In the genomic region with DNA sequence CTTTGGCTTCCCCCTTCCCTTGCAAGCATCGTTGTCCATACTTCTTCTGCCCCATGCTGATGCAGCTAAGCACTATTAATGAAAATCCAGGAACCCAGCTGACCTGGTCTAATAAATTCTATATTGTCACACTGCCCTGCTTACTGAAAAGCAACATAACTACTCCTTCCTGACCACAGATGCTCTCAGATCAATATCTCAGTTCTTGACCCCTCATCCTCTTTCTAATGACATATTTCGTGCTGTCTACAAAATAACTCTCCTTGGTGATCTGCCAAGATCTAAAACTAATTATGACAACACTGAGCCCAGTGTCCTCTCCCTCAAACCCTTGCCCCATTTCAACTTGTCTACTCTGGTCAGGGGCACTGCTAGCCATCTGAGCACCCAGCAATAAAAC, we compare ENCODE assay signal across 1 cellular context.
TF ChIP-seq lines count a peak whose summit lies in the region.

No MANE protein-coding gene starts in this region.

TF ChIP-seq in GM12878, 131 proteins besides CTCF, POLR2A, EP300 and RAD21 (continued from another document):
- no peak for TF ChIP-seq MXI1 (IDR thresholded peaks at IDR 0.05; ENCODE audit: low read depth, low read length)
- TF ChIP-seq, protein P1, sequence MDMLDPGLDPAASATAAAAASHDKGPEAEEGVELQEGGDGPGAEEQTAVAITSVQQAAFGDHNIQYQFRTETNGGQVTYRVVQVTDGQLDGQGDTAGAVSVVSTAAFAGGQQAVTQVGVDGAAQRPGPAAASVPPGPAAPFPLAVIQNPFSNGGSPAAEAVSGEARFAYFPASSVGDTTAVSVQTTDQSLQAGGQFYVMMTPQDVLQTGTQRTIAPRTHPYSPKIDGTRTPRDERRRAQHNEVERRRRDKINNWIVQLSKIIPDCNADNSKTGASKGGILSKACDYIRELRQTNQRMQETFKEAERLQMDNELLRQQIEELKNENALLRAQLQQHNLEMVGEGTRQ (IDR thresholded peaks at IDR 0.05; ENCODE audit: borderline replicate concordance, low read depth, low read length) = no peak
- TF ChIP-seq, protein P2, sequence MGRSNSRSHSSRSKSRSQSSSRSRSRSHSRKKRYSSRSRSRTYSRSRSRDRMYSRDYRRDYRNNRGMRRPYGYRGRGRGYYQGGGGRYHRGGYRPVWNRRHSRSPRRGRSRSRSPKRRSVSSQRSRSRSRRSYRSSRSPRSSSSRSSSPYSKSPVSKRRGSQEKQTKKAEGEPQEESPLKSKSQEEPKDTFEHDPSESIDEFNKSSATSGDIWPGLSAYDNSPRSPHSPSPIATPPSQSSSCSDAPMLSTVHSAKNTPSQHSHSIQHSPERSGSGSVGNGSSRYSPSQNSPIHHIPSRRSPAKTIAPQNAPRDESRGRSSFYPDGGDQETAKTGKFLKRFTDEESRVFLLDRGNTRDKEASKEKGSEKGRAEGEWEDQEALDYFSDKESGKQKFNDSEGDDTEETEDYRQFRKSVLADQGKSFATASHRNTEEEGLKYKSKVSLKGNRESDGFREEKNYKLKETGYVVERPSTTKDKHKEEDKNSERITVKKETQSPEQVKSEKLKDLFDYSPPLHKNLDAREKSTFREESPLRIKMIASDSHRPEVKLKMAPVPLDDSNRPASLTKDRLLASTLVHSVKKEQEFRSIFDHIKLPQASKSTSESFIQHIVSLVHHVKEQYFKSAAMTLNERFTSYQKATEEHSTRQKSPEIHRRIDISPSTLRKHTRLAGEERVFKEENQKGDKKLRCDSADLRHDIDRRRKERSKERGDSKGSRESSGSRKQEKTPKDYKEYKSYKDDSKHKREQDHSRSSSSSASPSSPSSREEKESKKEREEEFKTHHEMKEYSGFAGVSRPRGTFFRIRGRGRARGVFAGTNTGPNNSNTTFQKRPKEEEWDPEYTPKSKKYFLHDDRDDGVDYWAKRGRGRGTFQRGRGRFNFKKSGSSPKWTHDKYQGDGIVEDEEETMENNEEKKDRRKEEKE (IDR thresholded peaks at IDR 0.05) = no peak
- TF ChIP-seq, protein P3, sequence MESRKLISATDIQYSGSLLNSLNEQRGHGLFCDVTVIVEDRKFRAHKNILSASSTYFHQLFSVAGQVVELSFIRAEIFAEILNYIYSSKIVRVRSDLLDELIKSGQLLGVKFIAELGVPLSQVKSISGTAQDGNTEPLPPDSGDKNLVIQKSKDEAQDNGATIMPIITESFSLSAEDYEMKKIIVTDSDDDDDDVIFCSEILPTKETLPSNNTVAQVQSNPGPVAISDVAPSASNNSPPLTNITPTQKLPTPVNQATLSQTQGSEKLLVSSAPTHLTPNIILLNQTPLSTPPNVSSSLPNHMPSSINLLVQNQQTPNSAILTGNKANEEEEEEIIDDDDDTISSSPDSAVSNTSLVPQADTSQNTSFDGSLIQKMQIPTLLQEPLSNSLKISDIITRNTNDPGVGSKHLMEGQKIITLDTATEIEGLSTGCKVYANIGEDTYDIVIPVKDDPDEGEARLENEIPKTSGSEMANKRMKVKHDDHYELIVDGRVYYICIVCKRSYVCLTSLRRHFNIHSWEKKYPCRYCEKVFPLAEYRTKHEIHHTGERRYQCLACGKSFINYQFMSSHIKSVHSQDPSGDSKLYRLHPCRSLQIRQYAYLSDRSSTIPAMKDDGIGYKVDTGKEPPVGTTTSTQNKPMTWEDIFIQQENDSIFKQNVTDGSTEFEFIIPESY (IDR thresholded peaks at IDR 0.05) = no peak
- TF ChIP-seq ESRRA (IDR thresholded peaks at IDR 0.05; ENCODE audit: low read length) = no peak
- no peak for TF ChIP-seq ATF7 (IDR thresholded peaks at IDR 0.05; ENCODE audit: low read depth)
- no peak for TF ChIP-seq SPI1 (IDR thresholded peaks at IDR 0.05; ENCODE audit: borderline replicate concordance, insufficient read depth, low read depth, low read length)
- no peak for TF ChIP-seq RCOR1 (conservative IDR thresholded peaks at IDR 0.05; ENCODE audit: low read depth, low read length)
- no peak for TF ChIP-seq TAF1 (IDR thresholded peaks at IDR 0.05; ENCODE audit: borderline replicate concordance, low read depth, low read length)
- TF ChIP-seq, protein P4, sequence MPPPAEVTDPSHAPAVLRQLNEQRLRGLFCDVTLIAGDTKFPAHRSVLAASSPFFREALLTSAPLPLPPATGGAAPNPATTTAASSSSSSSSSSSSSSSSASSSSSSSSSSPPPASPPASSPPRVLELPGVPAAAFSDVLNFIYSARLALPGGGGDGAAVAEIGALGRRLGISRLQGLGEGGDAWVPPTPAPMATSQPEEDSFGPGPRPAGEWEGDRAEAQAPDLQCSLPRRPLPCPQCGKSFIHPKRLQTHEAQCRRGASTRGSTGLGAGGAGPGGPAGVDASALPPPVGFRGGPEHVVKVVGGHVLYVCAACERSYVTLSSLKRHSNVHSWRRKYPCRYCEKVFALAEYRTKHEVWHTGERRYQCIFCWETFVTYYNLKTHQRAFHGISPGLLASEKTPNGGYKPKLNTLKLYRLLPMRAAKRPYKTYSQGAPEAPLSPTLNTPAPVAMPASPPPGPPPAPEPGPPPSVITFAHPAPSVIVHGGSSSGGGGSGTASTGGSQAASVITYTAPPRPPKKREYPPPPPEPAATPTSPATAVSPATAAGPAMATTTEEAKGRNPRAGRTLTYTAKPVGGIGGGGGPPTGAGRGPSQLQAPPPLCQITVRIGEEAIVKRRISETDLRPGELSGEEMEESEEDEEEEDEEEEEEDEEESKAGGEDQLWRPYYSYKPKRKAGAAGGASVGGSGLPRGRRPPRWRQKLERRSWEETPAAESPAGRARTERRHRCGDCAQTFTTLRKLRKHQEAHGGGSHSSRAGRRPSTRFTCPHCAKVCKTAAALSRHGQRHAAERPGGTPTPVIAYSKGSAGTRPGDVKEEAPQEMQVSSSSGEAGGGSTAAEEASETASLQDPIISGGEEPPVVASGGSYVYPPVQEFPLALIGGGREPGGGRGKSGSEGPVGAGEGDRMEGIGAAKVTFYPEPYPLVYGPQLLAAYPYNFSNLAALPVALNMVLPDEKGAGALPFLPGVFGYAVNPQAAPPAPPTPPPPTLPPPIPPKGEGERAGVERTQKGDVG (CRISPR knock-in tag; IDR thresholded peaks at IDR 0.05) = no peak
- TF ChIP-seq IKZF2 (IDR thresholded peaks at IDR 0.05) = no peak
- no peak for TF ChIP-seq FOXK2 (IDR thresholded peaks at IDR 0.05)
- no peak for TF ChIP-seq SMAD1 (IDR thresholded peaks at IDR 0.05; ENCODE audit: low read depth, partially characterized antibody)
